ENCODE assay signal across 1 cellular context in genomic region chr2:96866149-96866548, GRCh38.
TF ChIP-seq lines count a peak whose summit lies in the region.

No MANE protein-coding gene starts in this region.

TF ChIP-seq in HepG2, 621 proteins besides CTCF, POLR2A, EP300 and RAD21:
- TF ChIP-seq ZNF574 (CRISPR knock-in tag; IDR thresholded peaks at IDR 0.05) (peak; percentile 23; the same call in 1 of the 2 replicates), RBFOX2 (IDR thresholded peaks at IDR 0.05; ENCODE audit: low read depth, low read length) (peak; percentile 68), ZKSCAN5 (CRISPR knock-in tag; IDR thresholded peaks at IDR 0.05) (no peak)
